Comparison of ENCODE assay signal across 8 cellular contexts in genomic region chr17:44095647-44096496, GRCh38. TPM values are rescaled to one million over a fixed set of nuclear protein-coding genes. Genes with fewer than 3 reads are reported as not detected.
DNase-seq lines count a peak whose midpoint lies in the region; ATAC-seq and TF ChIP-seq lines count a peak whose summit lies in the region.

No MANE protein-coding gene starts in this region.

- intact Hi-C loops in upper lobe of right lung (cut with DNase I) = no loop called here

- TF ChIP-seq CTCF in GM10248 (IDR thresholded peaks at IDR 0.05; ENCODE audit: control extremely low read depth, extremely low read depth, low read depth, missing control alignments) = no peak
- TF ChIP-seq CTCF in upper lobe of right lung (IDR thresholded peaks at IDR 0.05) = no peak

- H3K27ac ChIP-seq in upper lobe of right lung = peak overlapping the region; percentile 90

- H3K9me3 ChIP-seq in upper lobe of right lung = no peaks in the 10 kb centered on the region

- ATAC-seq in esophagus mucosa (peak; percentile 30), upper lobe of right lung (peak; percentile 72), GM18858 (IDR thresholded peaks at IDR 0.05; ENCODE audit: unreplicated experiment) (no peak), HG03442 (IDR thresholded peaks at IDR 0.05; ENCODE audit: unreplicated experiment) (no peak)

- H3K27me3 ChIP-seq in upper lobe of right lung = no peaks in the 10 kb centered on the region

- peak; percentile 62 for DNase-seq in GM10248 (ENCODE audit: extremely low spot score)
- peak; percentile 72 for DNase-seq in NCI-H1436 (lab: John Stamatoyannopoulos, UW)
- peak; percentile 54 to 89 for DNase-seq in SW 1271 (lab: John Stamatoyannopoulos, UW)
- DNase-seq in middle frontal gyrus (ENCODE audit: extremely low spot score, low spot score) = peak; percentile 22
- DNase-seq in upper lobe of right lung = peak; percentile 73

- peaks cover 27% of the 10 kb centered on the region for H3K36me3 ChIP-seq in upper lobe of right lung

- CTCF ChIA-PET in GM10248 (lab: Yijun Ruan, JAX) = interaction anchor here (1.4 kb wide), 1 partner anchor 19 kb away, joined by 4 read pairs; no protein-coding TSS in a partner anchor

- peak overlapping the region; percentile 40 for H3K4me3 ChIP-seq in upper lobe of right lung

- POLR2A ChIA-PET in GM10248 (lab: Yijun Ruan, JAX) = no interaction called here

- peaks cover 28% of the 10 kb centered on the region for H3K4me1 ChIP-seq in upper lobe of right lung

RNA-seq across cellular contexts. Expression of gene G6PC3, which starts 25.3 kb away (rescaled TPM):
- 24.0 TPM for total RNA-seq in esophagus mucosa
- 39.7 TPM for total RNA-seq in upper lobe of right lung

RNA-seq across cellular contexts. Expression of gene HDAC5, which starts 27.6 kb away (rescaled TPM):
- total RNA-seq in esophagus mucosa (32.0 TPM), upper lobe of right lung (55.3 TPM)

RNA-seq across cellular contexts. Expression of gene LSM12, which starts 29.4 kb away (rescaled TPM):
- total RNA-seq in esophagus mucosa (41.8 TPM), upper lobe of right lung (39.8 TPM)

RNA-seq across cellular contexts. Expression of gene HROB, which starts 45.9 kb away (rescaled TPM):
- total RNA-seq in esophagus mucosa (6.3 TPM), upper lobe of right lung (0.35 TPM)

Comparison
In these comparisons a context has a peak if more than half of its experiments do, and no peak if none do; other contexts are left out.
1. DNase-seq: peak in every context shown above with its lines; median percentile 73 in upper lobe of right lung; 72 in NCI-H1436; 72 in SW 1271; 62 in GM10248; 22 in middle frontal gyrus.
2. ATAC-seq: peak in esophagus mucosa (single experiment) and upper lobe of right lung (single experiment); none in GM18858 (single experiment) and HG03442 (single experiment).